11 cellular contexts compared by ENCODE assay signal in the genomic region with DNA sequence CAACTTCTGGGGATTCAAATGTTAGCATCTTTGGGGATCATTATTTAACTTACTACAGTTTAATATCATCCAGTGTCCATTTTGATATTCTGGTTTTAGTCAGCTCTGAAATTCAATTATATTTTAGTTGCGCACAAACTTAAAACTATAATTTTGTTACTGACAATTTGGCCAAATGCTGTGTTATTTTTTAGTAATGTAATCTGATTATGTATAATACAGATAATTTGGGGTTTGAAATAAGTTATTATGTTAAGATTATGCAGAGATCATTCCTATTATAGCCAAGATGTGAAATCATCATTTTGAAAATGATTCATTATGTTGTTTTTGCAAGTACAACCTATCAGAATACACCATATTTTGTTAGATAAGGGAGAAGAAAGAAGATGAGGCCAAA.
"Had no signal": no experiment of that assay in that cellular context is flagged by ENCODE, and none has a peak within 500 bp of the region (broad histone marks: within the 10 kb centered on the region; RNA-seq: fewer than 3 reads in every experiment).

No MANE protein-coding gene starts in this region.

- ATAC-seq: GM23338, HCT116 had no signal

- H3K27ac ChIP-seq: GM23248 had no signal

- H2AFZ ChIP-seq: GM23248, GM23338 had no signal

- H3K9ac ChIP-seq: GM23248 had no signal

- DNase-seq: GM23248, GOT3, H7, H9, HCEC 1CT, HFFc6 had no signal

- FAIRE-seq: H1, H54 had no signal

- H3K4me2 ChIP-seq: GM23338 had no signal

- H3K4me1 ChIP-seq: HAP-1 had no signal

- H3K36me3 ChIP-seq: HAP-1 had no signal

- H3K4me3 ChIP-seq: GM23248, GM23338, HAP-1 had no signal

- H3K9me3 ChIP-seq: HAP-1 had no signal
